ENCODE assay signal across 15 cellular contexts in genomic region chr16:30082545-30083090, GRCh38. TPM values are rescaled to one million over a fixed set of nuclear protein-coding genes. Genes with fewer than 3 reads are reported as not detected.
DNase-seq lines count a peak whose midpoint lies in the region; ATAC-seq, FAIRE-seq and TF ChIP-seq lines count a peak whose summit lies in the region.
"Had no signal": no experiment of that assay in that cellular context is flagged by ENCODE, and none has a peak within 500 bp of the region (broad histone marks: within the 10 kb centered on the region; RNA-seq: fewer than 3 reads in every experiment).

No MANE protein-coding gene starts in this region.

- H3K4me3 ChIP-seq in H7 (ENCODE audit: insufficient read depth, low read depth, low read length): no peak overlapping the region
- H3K4me3 ChIP-seq in K562: no peak overlapping the region
- H3K4me3 ChIP-seq: heart left ventricle, MG63, pancreas, uterus had no signal

- no peaks in the 10 kb centered on the region for H3K9me3 ChIP-seq in K562 (replicated peaks; ENCODE audit: control insufficient read depth, insufficient read depth, low read depth, low read length)
- H3K9me3 ChIP-seq: heart left ventricle, MG63, pancreas, uterus had no signal

- H3K4me2 ChIP-seq in K562 (ENCODE audit: insufficient read depth, low read length): no peak overlapping the region

- TF ChIP-seq CTCF in 22Rv1 (IDR thresholded peaks at IDR 0.05) (peak; percentile 35), K562 (IDR thresholded peaks at IDR 0.05 in 2 of 3, conservative IDR thresholded peaks at IDR 0.05 in 1 of 3; ENCODE audit: insufficient read depth in 2 of 3, low read depth in 1 of 3, low read length in 3 of 3) (peak in 2 of 3 experiments; percentile 29 to 30; a peak in 2 of 6 replicates)

- no peak for FAIRE-seq in K562 (lab: Jason Lieb, UNC)
- FAIRE-seq: pancreas, RCC 7860 had no signal

- DNase-seq in H7 (peak; percentile 82), K562 (ENCODE audit: extremely low read depth in 1 of 4, low spot score in 3 of 4) (peak in 2 of 4 experiments; percentile 53 to 56), NCI-H2227 treated with DMSO at 0.1 percent for 48 hours (lab: John Stamatoyannopoulos, UW) (no peak)
- DNase-seq: EL; MG63; NCI-H2171 treated with DMSO at 0.1 percent for 48 hours; stimulated activated CD8-positive, alpha-beta memory T cell treated with anti-CD3 and anti-CD28 coated beads, Interleukin-4, amount 100 ng/mL, for 48 hours; T1000; uterus had no signal

- no peaks in the 10 kb centered on the region for H3K9me1 ChIP-seq in K562 (ENCODE audit: control insufficient read depth, insufficient read depth, low read length)

- H3K27ac ChIP-seq in 22Rv1 (no peak overlapping the region), K562 (ENCODE audit: extremely low read depth, low read depth, low read length) (no peak overlapping the region)
- H3K27ac ChIP-seq: heart left ventricle, pancreas, uterus had no signal

- H3K79me2 ChIP-seq in K562 (ENCODE audit: control insufficient read depth, insufficient read depth, low read length): peaks cover 29% of the 10 kb centered on the region

- no peak for TF ChIP-seq EP300 in K562 (IDR thresholded peaks at IDR 0.05; ENCODE audit: low read length)

- peak; percentile 43; the same call in 1 of the 3 replicates for ATAC-seq in K562
- no peak for ATAC-seq in GM19397 (IDR thresholded peaks at IDR 0.05; ENCODE audit: unreplicated experiment)
- no peak for ATAC-seq in HG02970 (IDR thresholded peaks at IDR 0.05; ENCODE audit: low FRiP score, unreplicated experiment)
- ATAC-seq: heart left ventricle, pancreas had no signal

- H3K27me3 ChIP-seq in H7 (ENCODE audit: control insufficient read depth, insufficient read depth, low read length): no peaks in the 10 kb centered on the region
- no peaks in the 10 kb centered on the region for H3K27me3 ChIP-seq in K562 (ENCODE audit: control insufficient read depth in 2 of 2, insufficient read depth in 2 of 2, low read length in 2 of 2)
- H3K27me3 ChIP-seq: heart left ventricle, MG63, pancreas, uterus had no signal

- CTCF ChIA-PET in K562 (lab: Yijun Ruan, JAX; ENCODE audit: low intra/inter-chr PET ratio): no interaction called here

- peaks cover 41% of the 10 kb centered on the region for H3K36me3 ChIP-seq in H7 (replicated peaks; ENCODE audit: control insufficient read depth, insufficient read depth, low read length)
- peaks cover 87% of the 10 kb centered on the region; the same call in 2 of the 3 replicates for H3K36me3 ChIP-seq in K562 (ENCODE audit: control insufficient read depth, insufficient read depth, low read length)
- H3K36me3 ChIP-seq: uterus had no signal

- POLR2A ChIA-PET in K562 (lab: Yijun Ruan, JAX): interaction anchor here (0.6 to 7.5 kb wide), 2 partner anchors 9 to 459 kb away, joined by 3 to 59 read pairs; partner anchors contain the start of gene TBX6

- peaks cover 0 to 26% of the 10 kb centered on the region in 2 experiments; a peak in 3 of 5 replicates for H3K4me1 ChIP-seq in K562 (replicated peaks in 1 of 2; ENCODE audit: control insufficient read depth in 2 of 2, insufficient read depth in 2 of 2, low read length in 2 of 2)

- no peak overlapping the region for H3K9ac ChIP-seq in K562 (ENCODE audit: insufficient read depth in 1 of 2, low read depth in 2 of 2, low read length in 2 of 2)

- no TSS peak for BruUV-seq in K562 (replicated peaks; lab: Mats Ljungman, UMichigan)

- H4K20me1 ChIP-seq in K562 (replicated peaks; ENCODE audit: control insufficient read depth, insufficient read depth, low read length): no peaks in the 10 kb centered on the region

- WGBS in K562 (ENCODE audit: insufficient coverage, low coverage, missing lambda C conversion rate): 92% methylated on average over 20 of the region's 20 CpGs

- no peak overlapping the region for H2AFZ ChIP-seq in K562 (ENCODE audit: low read depth, low read length)

- TF ChIP-seq RAD21 in K562 (CRISPR knock-in tag; conservative IDR thresholded peaks at IDR 0.05 in 1 of 2, IDR thresholded peaks at IDR 0.05 in 1 of 2): no peak

- intact Hi-C loops in K562 (cut with micrococcal nuclease): no loop called here

- TF ChIP-seq POLR2A in K562 (conservative IDR thresholded peaks at IDR 0.05): no peak

- in situ Hi-C loops in K562 (cut with MboI): no loop called here

RNA-seq across cellular contexts. Expression of gene PPP4C, which starts 6.8 kb away (rescaled TPM):
- 201 and 256 TPM in 2 replicates for total RNA-seq in H7 (2014; rRNA removed; shearing (Covaris generic))
- 46.3 and 109 TPM in 2 replicates for total RNA-seq in K562 (2011; cell fraction: chromatin; rRNA removed; ENCODE audit: low replicate concordance)
- total RNA-seq in K562 (2011; cell fraction: nucleolus; rRNA removed): 90.3 and 97.7 TPM in 2 replicates
- total RNA-seq in K562 (2011; cell fraction: nucleoplasm; rRNA removed): 76.9 and 90.5 TPM in 2 replicates
- total RNA-seq in K562 (2014; rRNA removed) (131 and 171 TPM in 2 replicates), K562 (2014; rRNA removed; fragmentation: Illumina TruSeq; extraction: Trizol) (38.9 and 59.9 TPM in 2 replicates), K562 (2015; rRNA removed; fragmentation: Illumina TruSeq; extraction: Trizol) (107 and 115 TPM in 2 replicates), K562 (2021) (158 TPM in 2 replicates)
- polyA plus RNA-seq in K562 (2011; rRNA removed) (153 and 187 TPM in 2 replicates), K562 (2014; fragmentation: Illumina TruSeq; extraction: Trizol) (138 and 157 TPM in 2 replicates), K562 (2014; fragmentation: Nextera tagmentation; extraction: Ambion mirVana) (10 to 100 TPM in 1 of 2 experiments, 1 to 10 TPM in 1; 3.5 to 10.7 TPM), K562 (2014; rRNA removed) (183 TPM in 2 replicates)
- 311 and 402 TPM in 2 replicates for polyA plus RNA-seq in K562 (2011; cell fraction: cytosol; rRNA removed)
- polyA plus RNA-seq in K562 (2011; cell fraction: nucleus; rRNA removed): 149 and 168 TPM in 2 replicates
- polyA plus RNA-seq in K562 (2012): 161 and 166 TPM in 2 replicates
- 162 and 295 TPM in 2 replicates for polyA minus RNA-seq in K562 (2011; rRNA and poly(A)+ RNA removed)
- 136 and 139 TPM in 2 replicates for polyA minus RNA-seq in K562 (2011; cell fraction: cytosol; rRNA and poly(A)+ RNA removed)
- polyA minus RNA-seq in K562 (2011; cell fraction: nucleus; rRNA and poly(A)+ RNA removed): 23.2 and 36.2 TPM in 2 replicates

RNA-seq across cellular contexts. Expression of gene TBX6, which starts 9.1 kb away (rescaled TPM):
- total RNA-seq in H7 (2014; rRNA removed; shearing (Covaris generic)): 2.9 and 4.6 TPM in 2 replicates
- total RNA-seq in K562 (2011; cell fraction: chromatin; rRNA removed; ENCODE audit: low replicate concordance): 0.55 and 0.69 TPM in 2 replicates
- 1.1 and 1.2 TPM in 2 replicates for total RNA-seq in K562 (2011; cell fraction: nucleolus; rRNA removed)
- 0.73 and 1.1 TPM in 2 replicates for total RNA-seq in K562 (2011; cell fraction: nucleoplasm; rRNA removed)
- total RNA-seq in K562 (2014; rRNA removed) (0.09 and 0.73 TPM in 2 replicates), K562 (2014; rRNA removed; fragmentation: Illumina TruSeq; extraction: Trizol) (0.11 TPM in 1 of 2 replicates, not detected in the other), K562 (2015; rRNA removed; fragmentation: Illumina TruSeq; extraction: Trizol) (0.07 and 0.23 TPM in 2 replicates), K562 (2021) (0.18 and 0.51 TPM in 2 replicates)
- polyA plus RNA-seq in K562 (2011; rRNA removed) (0.07 and 0.16 TPM in 2 replicates), K562 (2014; fragmentation: Illumina TruSeq; extraction: Trizol) (0.30 and 0.31 TPM in 2 replicates), K562 (2014; fragmentation: Nextera tagmentation; extraction: Ambion mirVana) (not detected), K562 (2014; rRNA removed) (0.51 and 0.58 TPM in 2 replicates)
- polyA plus RNA-seq in K562 (2011; cell fraction: cytosol; rRNA removed): 0.10 and 0.18 TPM in 2 replicates
- 0.88 and 0.97 TPM in 2 replicates for polyA plus RNA-seq in K562 (2011; cell fraction: nucleus; rRNA removed)
- 0.22 and 0.51 TPM in 2 replicates for polyA plus RNA-seq in K562 (2012)
- not detected in 2 replicates for polyA minus RNA-seq in K562 (2011; rRNA and poly(A)+ RNA removed)
- not detected in 2 replicates for polyA minus RNA-seq in K562 (2011; cell fraction: cytosol; rRNA and poly(A)+ RNA removed)
- polyA minus RNA-seq in K562 (2011; cell fraction: nucleus; rRNA and poly(A)+ RNA removed): 0.22 and 0.54 TPM in 2 replicates

RNA-seq across cellular contexts. Expression of gene YPEL3, which starts 13.4 kb away (rescaled TPM):
- 22.8 and 26.9 TPM in 2 replicates for total RNA-seq in H7 (2014; rRNA removed; shearing (Covaris generic))
- 14.3 and 26.4 TPM in 2 replicates for total RNA-seq in K562 (2011; cell fraction: chromatin; rRNA removed; ENCODE audit: low replicate concordance)
- 14.2 and 18.0 TPM in 2 replicates for total RNA-seq in K562 (2011; cell fraction: nucleolus; rRNA removed)
- total RNA-seq in K562 (2011; cell fraction: nucleoplasm; rRNA removed): 21.4 and 28.6 TPM in 2 replicates
- total RNA-seq in K562 (2014; rRNA removed): 3.0 and 4.6 TPM in 2 replicates
- 1.0 and 1.8 TPM in 2 replicates for total RNA-seq in K562 (2014; rRNA removed; fragmentation: Illumina TruSeq; extraction: Trizol)
- 1.1 and 1.3 TPM in 2 replicates for total RNA-seq in K562 (2015; rRNA removed; fragmentation: Illumina TruSeq; extraction: Trizol)
- total RNA-seq in K562 (2021): 5.7 and 6.7 TPM in 2 replicates
- 3.9 and 6.8 TPM in 2 replicates for polyA plus RNA-seq in K562 (2011; rRNA removed)
- polyA plus RNA-seq in K562 (2011; cell fraction: cytosol; rRNA removed): 7.5 and 14.0 TPM in 2 replicates
- polyA plus RNA-seq in K562 (2011; cell fraction: nucleus; rRNA removed): 18.2 and 22.9 TPM in 2 replicates
- 12.5 and 45.8 TPM in 2 replicates for polyA plus RNA-seq in K562 (2012)
- 2.9 and 4.4 TPM in 2 replicates for polyA plus RNA-seq in K562 (2014; fragmentation: Illumina TruSeq; extraction: Trizol)
- polyA plus RNA-seq in K562 (2014; fragmentation: Nextera tagmentation; extraction: Ambion mirVana): under 1 TPM; 0.41 to 0.42 TPM
- polyA plus RNA-seq in K562 (2014; rRNA removed): 8.6 and 15.0 TPM in 2 replicates
- 1.0 and 1.5 TPM in 2 replicates for polyA minus RNA-seq in K562 (2011; rRNA and poly(A)+ RNA removed)
- polyA minus RNA-seq in K562 (2011; cell fraction: cytosol; rRNA and poly(A)+ RNA removed): 1.8 and 2.3 TPM in 2 replicates
- 2.4 and 4.3 TPM in 2 replicates for polyA minus RNA-seq in K562 (2011; cell fraction: nucleus; rRNA and poly(A)+ RNA removed)

RNA-seq across cellular contexts. Expression of gene ALDOA, which starts 17.1 kb away (rescaled TPM):
- 1,524 and 1,553 TPM in 2 replicates for total RNA-seq in H7 (2014; rRNA removed; shearing (Covaris generic))
- 353 and 782 TPM in 2 replicates for total RNA-seq in K562 (2011; cell fraction: chromatin; rRNA removed; ENCODE audit: low replicate concordance)
- 1,073 and 1,081 TPM in 2 replicates for total RNA-seq in K562 (2011; cell fraction: nucleolus; rRNA removed)
- 670 and 734 TPM in 2 replicates for total RNA-seq in K562 (2011; cell fraction: nucleoplasm; rRNA removed)
- total RNA-seq in K562 (2014; rRNA removed): 1,524 and 2,127 TPM in 2 replicates
- 349 and 485 TPM in 2 replicates for total RNA-seq in K562 (2014; rRNA removed; fragmentation: Illumina TruSeq; extraction: Trizol)
- total RNA-seq in K562 (2015; rRNA removed; fragmentation: Illumina TruSeq; extraction: Trizol): 1,293 TPM in 2 replicates
- total RNA-seq in K562 (2021): 2,182 and 2,224 TPM in 2 replicates
- polyA plus RNA-seq in K562 (2011; rRNA removed): 1,608 and 2,690 TPM in 2 replicates
- 3,531 and 4,006 TPM in 2 replicates for polyA plus RNA-seq in K562 (2011; cell fraction: cytosol; rRNA removed)
- polyA plus RNA-seq in K562 (2011; cell fraction: nucleus; rRNA removed): 1,789 and 1,816 TPM in 2 replicates
- polyA plus RNA-seq in K562 (2012): 2,117 and 3,116 TPM in 2 replicates
- 1,472 and 2,010 TPM in 2 replicates for polyA plus RNA-seq in K562 (2014; fragmentation: Illumina TruSeq; extraction: Trizol)
- 100 to 1,000 TPM; 311 to 650 TPM for polyA plus RNA-seq in K562 (2014; fragmentation: Nextera tagmentation; extraction: Ambion mirVana)
- 1,079 and 1,272 TPM in 2 replicates for polyA plus RNA-seq in K562 (2014; rRNA removed)
- polyA minus RNA-seq in K562 (2011; rRNA and poly(A)+ RNA removed): 1,182 and 1,195 TPM in 2 replicates
- 2,149 and 3,513 TPM in 2 replicates for polyA minus RNA-seq in K562 (2011; cell fraction: cytosol; rRNA and poly(A)+ RNA removed)
- 407 and 747 TPM in 2 replicates for polyA minus RNA-seq in K562 (2011; cell fraction: nucleus; rRNA and poly(A)+ RNA removed)

RNA-seq across cellular contexts. Expression of gene GDPD3, which starts 30.7 kb away (rescaled TPM):
- total RNA-seq in H7 (2014; rRNA removed; shearing (Covaris generic)): 0.31 and 1.8 TPM in 2 replicates
- 4.9 and 20.8 TPM in 2 replicates for total RNA-seq in K562 (2011; cell fraction: chromatin; rRNA removed; ENCODE audit: low replicate concordance)
- total RNA-seq in K562 (2011; cell fraction: nucleolus; rRNA removed): 8.7 and 14.0 TPM in 2 replicates
- total RNA-seq in K562 (2011; cell fraction: nucleoplasm; rRNA removed): 7.3 and 8.0 TPM in 2 replicates
- 0.90 and 0.91 TPM in 2 replicates for total RNA-seq in K562 (2014; rRNA removed)
- total RNA-seq in K562 (2014; rRNA removed; fragmentation: Illumina TruSeq; extraction: Trizol): 0.47 and 0.54 TPM in 2 replicates
- 1.1 TPM in 2 replicates for total RNA-seq in K562 (2015; rRNA removed; fragmentation: Illumina TruSeq; extraction: Trizol)
- 1.7 and 3.9 TPM in 2 replicates for total RNA-seq in K562 (2021)
- 1.9 and 2.5 TPM in 2 replicates for polyA plus RNA-seq in K562 (2011; rRNA removed)
- 0.83 and 1.4 TPM in 2 replicates for polyA plus RNA-seq in K562 (2011; cell fraction: cytosol; rRNA removed)
- 14.1 and 18.8 TPM in 2 replicates for polyA plus RNA-seq in K562 (2011; cell fraction: nucleus; rRNA removed)
- 1.5 and 4.7 TPM in 2 replicates for polyA plus RNA-seq in K562 (2012)
- 1.0 and 1.3 TPM in 2 replicates for polyA plus RNA-seq in K562 (2014; fragmentation: Illumina TruSeq; extraction: Trizol)
- polyA plus RNA-seq in K562 (2014; fragmentation: Nextera tagmentation; extraction: Ambion mirVana): 1 to 10 TPM in 1 of 2 experiments, under 1 TPM in 1; 0.51 to 1.4 TPM
- 1.2 and 1.7 TPM in 2 replicates for polyA plus RNA-seq in K562 (2014; rRNA removed)
- polyA minus RNA-seq in K562 (2011; rRNA and poly(A)+ RNA removed): 0.18 and 0.53 TPM in 2 replicates
- polyA minus RNA-seq in K562 (2011; cell fraction: cytosol; rRNA and poly(A)+ RNA removed): 2.8 TPM in 1 of 2 replicates, not detected in the other
- 1.8 and 2.7 TPM in 2 replicates for polyA minus RNA-seq in K562 (2011; cell fraction: nucleus; rRNA and poly(A)+ RNA removed)
